In the genomic region with DNA sequence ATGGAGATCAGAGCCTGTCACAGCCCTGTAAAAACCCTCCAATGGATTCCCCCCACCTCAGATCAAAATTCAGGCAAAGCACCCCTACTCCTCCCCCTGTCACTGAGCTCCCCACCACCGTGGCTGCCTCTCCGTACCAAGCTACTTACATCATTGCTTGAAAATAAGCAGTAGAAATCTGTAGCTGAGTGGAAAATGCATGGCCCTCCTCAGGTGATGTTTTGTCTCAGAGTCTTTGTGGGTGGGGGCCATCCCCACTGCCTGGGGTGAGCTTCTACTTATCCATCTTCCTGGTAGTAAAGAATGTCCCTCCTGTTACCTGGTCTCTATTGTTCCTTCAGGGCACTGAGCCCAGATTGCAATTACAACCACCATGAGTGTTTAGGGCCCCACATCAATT, we compare ENCODE assay signal across 18 cellular contexts. TPM values are rescaled to one million over a fixed set of nuclear protein-coding genes. Genes with fewer than 3 reads are reported as not detected.
DNase-seq lines count a peak whose midpoint lies in the region; ATAC-seq and TF ChIP-seq lines count a peak whose summit lies in the region.
"Had no signal": no experiment of that assay in that cellular context is flagged by ENCODE, and none has a peak within 500 bp of the region (broad histone marks: within the 10 kb centered on the region; RNA-seq: fewer than 3 reads in every experiment).

No MANE protein-coding gene starts in this region.

- H3K4me1 ChIP-seq in sigmoid colon, result no peaks in the 10 kb centered on the region
- H3K4me1 ChIP-seq: HAP-1 had no signal

- no peak overlapping the region for H3K27ac ChIP-seq in sigmoid colon
- H3K27ac ChIP-seq: BLaER1 treated with 17β-estradiol and CSF1 and Interleukin-3, amounts not matched to agents 10 nM and 100 nM; HL-60 had no signal

- peak overlapping the region; percentile 11 for H3K4me3 Mint-ChIP-seq in endothelial cell (ENCODE audit: unreplicated experiment)
- H3K4me3 Mint-ChIP-seq: CD4-positive, CD25-positive, alpha-beta regulatory T cell had no signal

- H3K9me3 ChIP-seq in sigmoid colon, result no peaks in the 10 kb centered on the region
- H3K9me3 ChIP-seq: BLaER1 treated with 17β-estradiol and CSF1 and Interleukin-3, amounts not matched to agents 10 nM and 100 nM; HAP-1 had no signal

- no peaks in the 10 kb centered on the region for H3K36me3 Mint-ChIP-seq in endothelial cell (ENCODE audit: low read depth, unreplicated experiment)
- H3K36me3 Mint-ChIP-seq: CD4-positive, CD25-positive, alpha-beta regulatory T cell had no signal

- TF ChIP-seq EP300 in sigmoid colon (IDR thresholded peaks at IDR 0.05), result no peak

- H3K27me3 ChIP-seq in sigmoid colon, result no peaks in the 10 kb centered on the region
- H3K27me3 ChIP-seq: BLaER1 treated with 17β-estradiol and CSF1 and Interleukin-3, amounts not matched to agents 10 nM and 100 nM had no signal

- H3K36me3 ChIP-seq in sigmoid colon, result no peaks in the 10 kb centered on the region
- H3K36me3 ChIP-seq: BLaER1 treated with 17β-estradiol and CSF1 and Interleukin-3, amounts not matched to agents 10 nM and 100 nM; HAP-1 had no signal

- no peak for ATAC-seq in GM21360 (IDR thresholded peaks at IDR 0.05; ENCODE audit: unreplicated experiment)
- ATAC-seq: GM12878 had no signal

- TF ChIP-seq CTCF in endothelial cell (IDR thresholded peaks at IDR 0.05; ENCODE audit: unreplicated experiment) (no peak), sigmoid colon (IDR thresholded peaks at IDR 0.05) (no peak)

- 79 to 84% methylated on average over 2 of the region's 2 CpGs for WGBS in sigmoid colon, 2 donors

- H3K4me1 Mint-ChIP-seq in endothelial cell (ENCODE audit: unreplicated experiment), result peaks cover 20% of the 10 kb centered on the region
- H3K4me1 Mint-ChIP-seq: CD4-positive, CD25-positive, alpha-beta regulatory T cell had no signal

- peaks cover 4% of the 10 kb centered on the region for H3K27me3 Mint-ChIP-seq in endothelial cell (ENCODE audit: unreplicated experiment)

- no peak overlapping the region for H3K4me3 ChIP-seq in sigmoid colon
- H3K4me3 ChIP-seq: BLaER1 treated with 17β-estradiol and CSF1 and Interleukin-3, amounts not matched to agents 10 nM and 100 nM; GM12878; HAP-1 had no signal

- no peaks in the 10 kb centered on the region for H3K9me3 Mint-ChIP-seq in endothelial cell (ENCODE audit: unreplicated experiment)

- intact Hi-C loops in sigmoid colon (cut with DNase I), result no loop called here

- TF ChIP-seq POLR2A in sigmoid colon (IDR thresholded peaks at IDR 0.05), result no peak

- DNase-seq in activated CD8-positive, alpha-beta memory T cell treated with anti-CD3 and anti-CD28 coated beads, Interleukin-2, amount 50 U/mL, for 48 hours, result peak; percentile 17
- DNase-seq in activated CD8-positive, alpha-beta memory T cell treated with anti-CD3 and anti-CD28 coated beads for 24 hours, result no peak
- DNase-seq in NCI-H128 (lab: John Stamatoyannopoulos, UW; ENCODE audit: unreplicated experiment) (peak; percentile 19), endothelial cell (ENCODE audit: low spot score) (no peak), sigmoid colon (peak; percentile 20), SIG-M5 (lab: John Stamatoyannopoulos, UW) (no peak)
- DNase-seq: 8988T; AML-193; Calu3; CD4-positive, CD25-positive, alpha-beta regulatory T cell; DMS79; GOT3 had no signal

- H3K27ac Mint-ChIP-seq in endothelial cell (ENCODE audit: unreplicated experiment), result no peak overlapping the region
- H3K27ac Mint-ChIP-seq: CD4-positive, CD25-positive, alpha-beta regulatory T cell had no signal

RNA-seq across cellular contexts. Expression of a gene that starts 34.5 kb away (rescaled TPM):
- total RNA-seq in endothelial cell (ENCODE audit: unreplicated experiment), result 3.8 TPM
- 1 to 10 TPM; 3.3 to 10.0 (median 6.8) TPM for total RNA-seq in sigmoid colon
- polyA plus RNA-seq in sigmoid colon, result 10 to 100 TPM in 1 of 3 donors, 1 to 10 TPM in 2; 1.8 to 22.1 (median 3.2) TPM
- total RNA-seq: Calu3; CD4-positive, CD25-positive, alpha-beta regulatory T cell; G401 had no signal
- polyA plus RNA-seq: CD4-positive, CD25-positive, alpha-beta regulatory T cell; GM12878 had no signal

Comparison
In these comparisons a context has a peak if more than half of its experiments do, and no peak if none do; other contexts are left out.
1. DNase-seq: peak in activated CD8-positive, alpha-beta memory T cell treated with anti-CD3 and anti-CD28 coated beads, Interleukin-2, amount 50 U/mL, for 48 hours (single experiment), NCI-H128 (single experiment) and sigmoid colon (single experiment); none in activated CD8-positive, alpha-beta memory T cell treated with anti-CD3 and anti-CD28 coated beads for 24 hours (single experiment), endothelial cell (single experiment) and SIG-M5 (single experiment).